ENCODE assay signal across 8 cellular contexts in the genomic region with DNA sequence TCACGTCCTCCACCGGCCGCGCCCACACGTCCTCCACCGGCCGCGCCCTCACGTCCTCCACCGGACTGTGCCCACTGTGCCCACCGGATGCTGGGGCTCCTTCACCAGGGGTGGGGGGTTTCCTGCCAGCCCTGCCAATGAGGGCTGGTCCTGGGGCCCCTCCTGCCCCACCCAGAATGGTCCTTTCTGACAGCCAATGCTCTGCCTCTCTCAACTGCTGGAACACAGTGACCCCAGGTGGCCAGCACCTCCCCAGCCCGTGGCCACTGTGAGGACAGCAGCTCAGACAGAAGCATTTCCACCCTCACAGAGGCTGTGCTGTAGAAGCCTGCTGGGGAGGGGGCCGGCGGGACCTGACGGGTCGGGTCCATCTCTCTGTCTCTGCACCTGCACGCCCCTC.
DNase-seq lines count a peak whose midpoint lies in the region; ATAC-seq and TF ChIP-seq lines count a peak whose summit lies in the region.

No MANE protein-coding gene starts in this region.

- H3K27me3 ChIP-seq in gastroesophageal sphincter (no peaks in the 10 kb centered on the region), BE2C (no peaks in the 10 kb centered on the region)

- intact Hi-C loops in posterior vena cava (cut with DNase I), result loop anchor here in 1 of 2 donors (10.0 kb wide), 1 partner anchor 302 kb away; no protein-coding TSS in a partner anchor

- no peak overlapping the region for H3K4me3 ChIP-seq in gastroesophageal sphincter
- H3K4me3 ChIP-seq in BE2C (ENCODE audit: low read depth, low read length), result no peak overlapping the region

- peak overlapping the region; percentile 83 to 87 for H3K27ac Mint-ChIP-seq in effector memory CD8-positive, alpha-beta T cell

- peaks cover 9% of the 10 kb centered on the region for H3K36me3 Mint-ChIP-seq in effector memory CD8-positive, alpha-beta T cell (ENCODE audit: insufficient read depth)

- H3K27ac ChIP-seq in gastroesophageal sphincter, result no peak overlapping the region

- no peaks in the 10 kb centered on the region for H3K9me3 ChIP-seq in gastroesophageal sphincter
- H3K9me3 ChIP-seq in BE2C, result no peaks in the 10 kb centered on the region

- H3K27me3 Mint-ChIP-seq in effector memory CD8-positive, alpha-beta T cell, result no peaks in the 10 kb centered on the region

- TF ChIP-seq CTCF in GM20000 (IDR thresholded peaks at IDR 0.05; ENCODE audit: extremely low read depth, missing control alignments) (no peak), gastroesophageal sphincter (IDR thresholded peaks at IDR 0.05) (peak in 2 of 4 experiments; percentile 16 to 42), BE2C (IDR thresholded peaks at IDR 0.05; ENCODE audit: low read depth, low read length) (no peak)

- no peaks in the 10 kb centered on the region for H3K4me1 ChIP-seq in gastroesophageal sphincter
- no peaks in the 10 kb centered on the region for H3K4me1 ChIP-seq in BE2C

- peaks cover 4 to 8% of the 10 kb centered on the region in 2 donors for H3K4me1 Mint-ChIP-seq in effector memory CD8-positive, alpha-beta T cell (ENCODE audit: low read depth in 2 of 2)

- TF ChIP-seq EP300 in gastroesophageal sphincter (IDR thresholded peaks at IDR 0.05), result no peak

- H3K36me3 ChIP-seq in gastroesophageal sphincter, result no peaks in the 10 kb centered on the region
- H3K36me3 ChIP-seq in BE2C, result no peaks in the 10 kb centered on the region

- H3K4me3 Mint-ChIP-seq in effector memory CD8-positive, alpha-beta T cell, result peak overlapping the region in 1 of 2 donors; percentile 25

- DNase-seq in GM20000 (ENCODE audit: low spot score) (peak; percentile 56), UCSD-AML1 (lab: John Stamatoyannopoulos, UW; ENCODE audit: unreplicated experiment) (peak; percentile 26), posterior vena cava (ENCODE audit: low spot score) (peak; percentile 85), cortex of kidney (lab: John Stamatoyannopoulos, UW) (no peak), BE2C (no peak)
- DNase-seq in effector memory CD8-positive, alpha-beta T cell, result peak; percentile 50 to 64 (median 58)

- no peaks in the 10 kb centered on the region for H3K9me3 Mint-ChIP-seq in effector memory CD8-positive, alpha-beta T cell

- no CpG with 5 or more reads among the region's 17 CpGs for WGBS in gastroesophageal sphincter (ENCODE audit: low coverage in 1 of 2), 2 donors

- ATAC-seq in effector memory CD8-positive, alpha-beta T cell (replicated peaks), result peak; percentile 97
- no peak for ATAC-seq in GM21786 (IDR thresholded peaks at IDR 0.05; ENCODE audit: unreplicated experiment)
- ATAC-seq in gastroesophageal sphincter, result no peak

- no peak for TF ChIP-seq POLR2A in gastroesophageal sphincter (IDR thresholded peaks at IDR 0.05)

Comparison
In these comparisons a context has a peak if more than half of its experiments do, and no peak if none do; other contexts are left out.
1. DNase-seq: peak in GM20000 (single experiment), UCSD-AML1 (single experiment), effector memory CD8-positive, alpha-beta T cell (3 of 3) and posterior vena cava (single experiment); none in cortex of kidney (single experiment) and BE2C (single experiment).